ENCODE assay signal across 8 cellular contexts in genomic region chr2:212539145-212539880, GRCh38. TPM values are rescaled to one million over a fixed set of nuclear protein-coding genes. Genes with fewer than 3 reads are reported as not detected.
DNase-seq lines count a peak whose midpoint lies in the region; ATAC-seq, FAIRE-seq and TF ChIP-seq lines count a peak whose summit lies in the region.

No MANE protein-coding gene starts in this region.

- H3K27ac ChIP-seq in endothelial cell of umbilical vein (ENCODE audit: insufficient read depth, low read depth, low read length) (no peak overlapping the region), mucosa of rectum (ENCODE audit: low read depth in 2 of 2, low read length in 2 of 2) (no peak overlapping the region), vagina (no peak overlapping the region)

- no peak for ATAC-seq in HG03571 (IDR thresholded peaks at IDR 0.05; ENCODE audit: unreplicated experiment)

- H3K4me1 ChIP-seq in endothelial cell of umbilical vein (ENCODE audit: control insufficient read depth, extremely low read depth, insufficient read depth, low read length) (peaks cover 18% of the 10 kb centered on the region), mucosa of rectum (ENCODE audit: control insufficient read depth in 2 of 2, insufficient read depth in 2 of 2, low read length in 2 of 2) (peaks cover 0 to 8% of the 10 kb centered on the region in 2 donors), vagina (peaks cover 24% of the 10 kb centered on the region)

- intact Hi-C loops in endothelial cell of umbilical vein (cut with micrococcal nuclease) (loop anchor here (5.0 kb wide), 3 partner anchors 177 to 662 kb away; no protein-coding TSS in a partner anchor), vagina (cut with DNase I) (no loop called here)

- no peaks in the 10 kb centered on the region for H3K9me1 ChIP-seq in endothelial cell of umbilical vein (replicated peaks; ENCODE audit: control insufficient read depth, extremely low read depth, insufficient read depth, low read length)

- CTCF ChIA-PET in endothelial cell of umbilical vein (lab: Charles Lee), result interaction anchor here (0.9 to 2.2 kb wide), 11 partner anchors 8 to 1084 kb away, joined by 3 to 7 read pairs (median 5); no protein-coding TSS in a partner anchor

- H3K9me3 ChIP-seq in endothelial cell of umbilical vein (replicated peaks; ENCODE audit: control insufficient read depth, insufficient read depth, low read length) (no peaks in the 10 kb centered on the region), mucosa of rectum (ENCODE audit: control insufficient read depth in 2 of 2, low read length in 2 of 2) (no peaks in the 10 kb centered on the region), vagina (no peaks in the 10 kb centered on the region)

- H3K9ac ChIP-seq in endothelial cell of umbilical vein (replicated peaks; ENCODE audit: extremely low read depth, insufficient read depth, low read length), result peak overlapping the region; percentile 6
- H3K9ac ChIP-seq in mucosa of rectum (ENCODE audit: low read depth in 1 of 2, low read length in 2 of 2), result no peak overlapping the region

- no peaks in the 10 kb centered on the region for H3K79me2 ChIP-seq in endothelial cell of umbilical vein (ENCODE audit: control insufficient read depth, insufficient read depth, low read length)

- POLR2A ChIA-PET in endothelial cell of umbilical vein (lab: Charles Lee), result no interaction called here

- TF ChIP-seq CTCF in GM12865 (IDR thresholded peaks at IDR 0.05; ENCODE audit: insufficient read depth, low read depth, low read length, missing control alignments), result no peak
- TF ChIP-seq CTCF in endothelial cell of umbilical vein (IDR thresholded peaks at IDR 0.05; ENCODE audit: extremely low read depth in 1 of 2, insufficient read depth in 1 of 2, low read depth in 1 of 2, low read length in 2 of 2), result no peak
- no peak for TF ChIP-seq CTCF in vagina (IDR thresholded peaks at IDR 0.05)

- no peaks in the 10 kb centered on the region for H4K20me1 ChIP-seq in endothelial cell of umbilical vein (replicated peaks; ENCODE audit: control insufficient read depth, extremely low read depth, insufficient read depth, low read length)

- peak; percentile 44 for FAIRE-seq in endothelial cell of umbilical vein (lab: Jason Lieb, UNC)

- dilution Hi-C loops in endothelial cell of umbilical vein (cut with MboI; ENCODE audit: extremely low pct_ligation_motif_present, low sequenced_read_pairs), result no loop called here

- TF ChIP-seq POLR2A in endothelial cell of umbilical vein (IDR thresholded peaks at IDR 0.05; ENCODE audit: low read depth, low read length), result no peak
- TF ChIP-seq POLR2A in vagina (IDR thresholded peaks at IDR 0.05), result no peak
- TF ChIP-seq POLR2A in erythroblast (IDR thresholded peaks at IDR 0.05; ENCODE audit: low read length), result no peak

- H3K4me3 ChIP-seq in GM12865 (ENCODE audit: low read depth, low read length) (peak overlapping the region; percentile 58), endothelial cell of umbilical vein (replicated peaks in 1 of 3; ENCODE audit: insufficient read depth in 1 of 3, low read depth in 1 of 3, low read length in 3 of 3) (peak overlapping the region; percentile 39 to 88 (median 86)), mucosa of rectum (ENCODE audit: low read length in 2 of 2) (peak overlapping the region; percentile 55 to 65), vagina (peak overlapping the region; percentile 52 to 73)

- DNase-seq in GM12865 (ENCODE audit: low read depth), result peak; percentile 18
- peak; percentile 77 for DNase-seq in NCI-H774 (lab: John Stamatoyannopoulos, UW)
- peak; percentile 11 for DNase-seq in endothelial cell of umbilical vein (ENCODE audit: low read depth, low spot score)
- no peak for DNase-seq in vagina (ENCODE audit: extremely low spot score in 2 of 2)
- DNase-seq in erythroblast (lab: John Stamatoyannopoulos, UW), result no peak
- no peak for DNase-seq in UCSD-AML1 (lab: John Stamatoyannopoulos, UW; ENCODE audit: unreplicated experiment)

- H3K4me2 ChIP-seq in endothelial cell of umbilical vein (ENCODE audit: insufficient read depth, low read length), result peak overlapping the region; percentile 60

- H3K36me3 ChIP-seq in endothelial cell of umbilical vein (ENCODE audit: control insufficient read depth in 2 of 2, extremely low read depth in 1 of 2, insufficient read depth in 2 of 2, low read length in 2 of 2) (no peaks in the 10 kb centered on the region), mucosa of rectum (ENCODE audit: control insufficient read depth in 2 of 2, insufficient read depth in 2 of 2, low read length in 2 of 2) (no peaks in the 10 kb centered on the region), vagina (no peaks in the 10 kb centered on the region)

- no TSS peak for BruUV-seq in endothelial cell of umbilical vein (replicated peaks; lab: Mats Ljungman, UMichigan)

- H2AFZ ChIP-seq in endothelial cell of umbilical vein (ENCODE audit: low read depth, low read length), result no peak overlapping the region

- H3K27me3 ChIP-seq in endothelial cell of umbilical vein (ENCODE audit: control insufficient read depth in 2 of 2, insufficient read depth in 2 of 2, low read length in 2 of 2) (peaks cover 14 to 30% of the 10 kb centered on the region in 2 experiments), mucosa of rectum (ENCODE audit: control insufficient read depth in 2 of 2, insufficient read depth in 2 of 2, low read length in 2 of 2) (peaks cover 27 to 31% of the 10 kb centered on the region in 2 donors), vagina (no peaks in the 10 kb centered on the region)

TF ChIP-seq in endothelial cell of umbilical vein, 7 proteins besides CTCF, POLR2A, EP300 and RAD21:
- TF ChIP-seq MAX (IDR thresholded peaks at IDR 0.05; ENCODE audit: insufficient read depth, insufficient read length) (no peak), MYC (IDR thresholded peaks at IDR 0.05; ENCODE audit: low read depth, low read length) (no peak), FOS (IDR thresholded peaks at IDR 0.05; ENCODE audit: borderline replicate concordance, insufficient read depth, low read length) (no peak), JUN (IDR thresholded peaks at IDR 0.05; ENCODE audit: borderline replicate concordance, insufficient read depth, insufficient read length, low read depth) (no peak), GATA2 (IDR thresholded peaks at IDR 0.05; ENCODE audit: insufficient read depth, insufficient read length, low read depth, low read length) (no peak), POLR2AphosphoS5 (IDR thresholded peaks at IDR 0.05; ENCODE audit: insufficient read depth, low read depth, low read length) (no peak), EZH2 (IDR thresholded peaks at IDR 0.05; ENCODE audit: borderline replicate concordance, low read depth, low read length, severe bottlenecking) (no peak)

RNA-seq across cellular contexts. Expression of gene ERBB4, which starts 0.7 kb away (rescaled TPM):
- total RNA-seq in endothelial cell of umbilical vein (0.27 and 0.74 TPM in 2 replicates), vagina (0.25 TPM)
- polyA plus RNA-seq in endothelial cell of umbilical vein, result 0.01 and 0.03 TPM in 2 replicates
- polyA plus RNA-seq in endothelial cell of umbilical vein (2011; cell fraction: cytosol; rRNA removed), result under 0.01 and 0.07 TPM in 2 replicates
- 0.04 and 0.13 TPM in 2 replicates for polyA plus RNA-seq in endothelial cell of umbilical vein (2011; cell fraction: nucleus; rRNA removed)
- polyA plus RNA-seq in endothelial cell of umbilical vein (2012), result 0.03 and 0.08 TPM in 2 replicates
- 0.36 and 0.55 TPM in 2 replicates for polyA minus RNA-seq in endothelial cell of umbilical vein
- polyA minus RNA-seq in endothelial cell of umbilical vein (2011; cell fraction: cytosol; rRNA and poly(A)+ RNA removed), result 0.51 TPM
- polyA minus RNA-seq in endothelial cell of umbilical vein (2011; cell fraction: nucleus; rRNA and poly(A)+ RNA removed), result 0.24 and 0.58 TPM in 2 replicates

Comparison
In these comparisons a context has a peak if more than half of its experiments do, and no peak if none do; other contexts are left out.
1. DNase-seq: peak in GM12865 (single experiment), NCI-H774 (single experiment) and endothelial cell of umbilical vein (single experiment); none in vagina (0 of 2), erythroblast (0 of 2) and UCSD-AML1 (single experiment).
2. Peak in every context shown above with its lines, with median percentiles within 50 percentile points of each other: H3K4me3 ChIP-seq.